10 cellular contexts compared by ENCODE assay signal in the genomic region with DNA sequence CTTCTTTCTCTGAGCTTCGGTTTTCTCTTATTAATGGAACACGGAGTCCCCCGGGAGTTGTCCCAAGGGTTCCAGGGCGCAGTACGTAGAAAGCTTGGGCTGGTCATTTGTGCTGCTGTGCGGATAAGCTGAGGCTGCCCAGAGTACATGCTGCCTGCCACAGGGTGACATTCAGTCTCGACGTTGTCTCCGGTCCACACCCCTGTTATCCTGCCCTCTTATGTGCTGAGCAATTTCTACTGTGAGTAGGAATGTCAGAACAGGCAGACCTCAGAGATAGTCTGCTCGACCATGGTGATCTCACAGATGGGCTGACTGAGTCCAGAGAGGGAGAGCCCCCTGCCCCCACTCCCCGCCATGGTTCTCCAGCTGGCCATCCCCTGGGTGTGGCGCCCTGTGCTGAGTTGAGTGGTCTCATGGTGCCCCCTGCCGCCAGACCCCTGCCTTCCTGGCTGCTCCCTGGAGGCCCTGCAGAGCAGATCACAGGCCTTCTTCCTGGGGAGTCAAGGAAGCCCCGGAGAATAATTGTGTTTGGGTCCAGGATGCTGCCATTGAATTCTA.
DNase-seq lines count a peak whose midpoint lies in the region; ATAC-seq, FAIRE-seq and TF ChIP-seq lines count a peak whose summit lies in the region.
"Had no signal": no experiment of that assay in that cellular context is flagged by ENCODE, and none has a peak within 500 bp of the region (broad histone marks: within the 10 kb centered on the region; RNA-seq: fewer than 3 reads in every experiment).

No MANE protein-coding gene starts in this region.

- no peak overlapping the region for H3K27ac ChIP-seq in smooth muscle cell (ENCODE audit: low read depth)
- H3K27ac ChIP-seq: colonic mucosa had no signal

- H3K79me2 ChIP-seq in smooth muscle cell (ENCODE audit: low read depth) = no peaks in the 10 kb centered on the region

- ATAC-seq in activated naive CD8-positive, alpha-beta T cell treated with anti-CD3 and anti-CD28 coated beads, Interleukin-2, amount 50 U/mL, for 24 hours = no peak

- H3K27ac Mint-ChIP-seq in activated naive CD8-positive, alpha-beta T cell treated with anti-CD3 and anti-CD28 coated beads, Interleukin-2, amount 50 U/mL, for 24 hours = peak overlapping the region; percentile 31

- no peaks in the 10 kb centered on the region for H4K20me1 ChIP-seq in smooth muscle cell (ENCODE audit: low read depth)

- no peaks in the 10 kb centered on the region for H3K27me3 Mint-ChIP-seq in activated naive CD8-positive, alpha-beta T cell treated with anti-CD3 and anti-CD28 coated beads, Interleukin-2, amount 50 U/mL, for 24 hours

- no peaks in the 10 kb centered on the region for H3K9me3 ChIP-seq in smooth muscle cell (replicated peaks; ENCODE audit: low read depth)
- H3K9me3 ChIP-seq: colonic mucosa had no signal

- no peak overlapping the region for H3K4me3 Mint-ChIP-seq in activated naive CD8-positive, alpha-beta T cell treated with anti-CD3 and anti-CD28 coated beads, Interleukin-2, amount 50 U/mL, for 24 hours

- H3K36me3 Mint-ChIP-seq in activated naive CD8-positive, alpha-beta T cell treated with anti-CD3 and anti-CD28 coated beads, Interleukin-2, amount 50 U/mL, for 24 hours (ENCODE audit: low read depth) = peaks cover 37% of the 10 kb centered on the region

- peak overlapping the region; percentile 67 for H3K4me2 ChIP-seq in smooth muscle cell

- H3K27me3 ChIP-seq in smooth muscle cell (ENCODE audit: low read depth) = no peaks in the 10 kb centered on the region
- H3K27me3 ChIP-seq: colonic mucosa had no signal

- no peak for TF ChIP-seq POLR2A in H54 (IDR thresholded peaks at IDR 0.05; ENCODE audit: low read depth, low read length)

- no peaks in the 10 kb centered on the region for H3K9me3 Mint-ChIP-seq in activated naive CD8-positive, alpha-beta T cell treated with anti-CD3 and anti-CD28 coated beads, Interleukin-2, amount 50 U/mL, for 24 hours

- H3K36me3 ChIP-seq in smooth muscle cell (ENCODE audit: low read depth) = no peaks in the 10 kb centered on the region
- H3K36me3 ChIP-seq: colonic mucosa had no signal

- H3K4me3 ChIP-seq in HFF-Myc (replicated peaks; ENCODE audit: low read depth, low read length) (no peak overlapping the region), smooth muscle cell (no peak overlapping the region)
- H3K4me3 ChIP-seq: colonic mucosa had no signal

- peaks cover 3% of the 10 kb centered on the region for H3K4me1 ChIP-seq in smooth muscle cell (ENCODE audit: low read depth)

- FAIRE-seq in H54 (lab: Jason Lieb, UNC) = no peak

- H2AFZ ChIP-seq in smooth muscle cell (ENCODE audit: low read depth) = no peak overlapping the region

- 62% methylated on average over 14 of the region's 14 CpGs for WGBS in smooth muscle cell (ENCODE audit: low lambda C conversion rate)

- peaks cover 69% of the 10 kb centered on the region for H3K4me1 Mint-ChIP-seq in activated naive CD8-positive, alpha-beta T cell treated with anti-CD3 and anti-CD28 coated beads, Interleukin-2, amount 50 U/mL, for 24 hours

- DNase-seq in HFF-Myc (ENCODE audit: extremely low read depth, low read depth) (no peak), iPS-NIHi11 (ENCODE audit: low spot score) (peak; percentile 54), smooth muscle cell (lab: John Stamatoyannopoulos, UW; ENCODE audit: unreplicated experiment) (no peak), H54 (ENCODE audit: insufficient read length, low spot score) (no peak), inferior parietal cortex (ENCODE audit: extremely low spot score) (no peak), NCI-H1417 treated with DMSO at 0.1 percent for 48 hours (lab: John Stamatoyannopoulos, UW) (no peak)
- peak; percentile 22 for DNase-seq in activated naive CD8-positive, alpha-beta T cell treated with anti-CD3 and anti-CD28 coated beads, Interleukin-2, amount 50 U/mL, for 24 hours
- DNase-seq in activated CD4-positive, CD25-positive, alpha-beta regulatory T cell treated with anti-CD3 and anti-CD28 coated beads, Interleukin-2, amount 50 U/mL, for 72 hours = no peak
- DNase-seq: colonic mucosa, GOT3 had no signal

- H3K9ac ChIP-seq in smooth muscle cell (ENCODE audit: low read depth) = no peak overlapping the region

- H3F3A ChIP-seq in smooth muscle cell (ENCODE audit: low read depth) = no peaks in the 10 kb centered on the region

- TF ChIP-seq CTCF in HFF-Myc (IDR thresholded peaks at IDR 0.05; ENCODE audit: low read depth, low read length, missing control alignments) (peak; percentile 58), smooth muscle cell (IDR thresholded peaks at IDR 0.05; ENCODE audit: borderline replicate concordance, insufficient read depth, poor library complexity, severe bottlenecking) (peak; percentile 52)

Comparison
In these comparisons a context has a peak if more than half of its experiments do, and no peak if none do; other contexts are left out.
1. DNase-seq: peak in activated naive CD8-positive, alpha-beta T cell treated with anti-CD3 and anti-CD28 coated beads, Interleukin-2, amount 50 U/mL, for 24 hours (single experiment) and iPS-NIHi11 (single experiment); none in HFF-Myc (single experiment), smooth muscle cell (single experiment), H54 (single experiment), inferior parietal cortex (single experiment), NCI-H1417 treated with DMSO at 0.1 percent for 48 hours (single experiment) and activated CD4-positive, CD25-positive, alpha-beta regulatory T cell treated with anti-CD3 and anti-CD28 coated beads, Interleukin-2, amount 50 U/mL, for 72 hours (single experiment).